ENCODE assay signal across 27 cellular contexts in the genomic region with DNA sequence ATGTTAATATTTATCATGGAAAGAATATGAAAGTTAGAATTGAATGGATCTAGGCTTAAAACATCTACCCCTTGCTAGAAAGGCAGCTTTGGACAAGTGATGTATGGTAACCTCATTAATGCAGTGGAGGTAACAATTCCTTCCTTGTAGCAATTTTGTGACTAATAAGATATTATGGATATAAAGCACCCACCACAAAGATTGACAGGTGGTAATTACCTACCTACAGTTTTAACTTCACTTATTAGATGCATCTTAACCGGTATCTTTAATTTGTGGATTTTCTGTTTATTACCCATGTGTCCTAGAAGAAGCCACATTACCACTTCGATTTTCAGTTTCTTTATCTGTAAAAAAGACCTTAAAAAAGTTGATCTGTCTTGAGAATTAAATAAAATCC.
A peak's percentile ranks its signal among the peaks of the same experiment; 100 is the strongest.
DNase-seq lines count a peak whose midpoint lies in the region; ATAC-seq, FAIRE-seq and TF ChIP-seq lines count a peak whose summit lies in the region.
"Had no signal": no experiment of that assay in that cellular context is flagged by ENCODE, and none has a peak within 500 bp of the region (broad histone marks: within the 10 kb centered on the region; RNA-seq: fewer than 3 reads in every experiment).

No MANE protein-coding gene starts in this region.

- H3K4me1 ChIP-seq in K562 (replicated peaks in 1 of 2; ENCODE audit: control insufficient read depth in 2 of 2, insufficient read depth in 2 of 2, low read length in 2 of 2) (peaks cover 0 to 20% of the 10 kb centered on the region in 2 experiments; a peak in 3 of 5 replicates), neural progenitor cell (no peaks in the 10 kb centered on the region)
- H3K4me1 ChIP-seq: BE2C, BLaER1, Caco-2 had no signal

- H3K27me3 ChIP-seq in K562 (ENCODE audit: control insufficient read depth in 2 of 2, insufficient read depth in 2 of 2, low read length in 2 of 2) (no peaks in the 10 kb centered on the region), neural progenitor cell (no peaks in the 10 kb centered on the region)
- H3K27me3 ChIP-seq: BE2C, BLaER1 had no signal

- no peaks in the 10 kb centered on the region for H3K9me1 ChIP-seq in K562 (ENCODE audit: control insufficient read depth, insufficient read depth, low read length)

- no peak for TF ChIP-seq POLR2A in K562 (conservative IDR thresholded peaks at IDR 0.05)

- WGBS in K562 (ENCODE audit: insufficient coverage, low coverage, missing lambda C conversion rate), result 12% methylated on average over 2 of the region's 2 CpGs

- in situ Hi-C loops in K562 (cut with MboI), result no loop called here

- H3K9me3 ChIP-seq in K562 (replicated peaks; ENCODE audit: control insufficient read depth, insufficient read depth, low read depth, low read length), result peaks cover 22% of the 10 kb centered on the region
- H3K9me3 ChIP-seq in neural progenitor cell (ENCODE audit: low read depth), result no peaks in the 10 kb centered on the region
- H3K9me3 ChIP-seq: BE2C, BLaER1, Caco-2 had no signal

- CTCF ChIA-PET in K562 (lab: Yijun Ruan, JAX; ENCODE audit: low intra/inter-chr PET ratio), result no interaction called here

- no peak for DNase-seq in D721Med (ENCODE audit: insufficient read length, low spot score)
- DNase-seq in OCI-M1 (lab: John Stamatoyannopoulos, UW), result peak; percentile 68
- no peak for DNase-seq in K562 (ENCODE audit: extremely low read depth in 1 of 4, low spot score in 3 of 4)
- no peak for DNase-seq in neural progenitor cell (ENCODE audit: low spot score)
- DNase-seq in left lobe of liver (ENCODE audit: low spot score), result no peak
- DNase-seq: 8988T; ACHN; BE2C; C1 segment of cervical spinal cord; Caco-2; Calu3; CD4-positive, alpha-beta memory T cell; CD4-positive, CD25-positive, alpha-beta regulatory T cell; DMS153; DMS53; DMS79 treated with DMSO at 0.1 percent for 48 hours; GF-D8 had no signal

- no peaks in the 10 kb centered on the region for H3K4me1 Mint-ChIP-seq in neural progenitor cell
- H3K4me1 Mint-ChIP-seq: CD14-positive monocyte; CD4-positive, alpha-beta memory T cell; CD4-positive, CD25-positive, alpha-beta regulatory T cell had no signal

- H3K27me3 Mint-ChIP-seq in neural progenitor cell (ENCODE audit: insufficient read depth, low read depth), result no peaks in the 10 kb centered on the region
- H3K27me3 Mint-ChIP-seq: CD4-positive, alpha-beta memory T cell; CD4-positive, CD25-positive, alpha-beta regulatory T cell had no signal

- FAIRE-seq in D721Med (lab: Jason Lieb, UNC) (peak; percentile 92), K562 (lab: Jason Lieb, UNC) (no peak)
- FAIRE-seq: A204.1, G401.6, GM12892, GM18507, GM19239 had no signal

- intact Hi-C loops in K562 (cut with micrococcal nuclease), result loop anchor here (5.0 to 10.0 kb wide), 5 partner anchors 179 to 291 kb away; no protein-coding TSS in a partner anchor

- no TSS peak for BruUV-seq in K562 (replicated peaks; lab: Mats Ljungman, UMichigan)

- H3K27ac ChIP-seq in K562 (ENCODE audit: extremely low read depth, low read depth, low read length) (peak overlapping the region; percentile 85), neural progenitor cell (no peak overlapping the region)
- H3K27ac ChIP-seq: BLaER1 had no signal

- no peak for TF ChIP-seq RAD21 in K562 (CRISPR knock-in tag; conservative IDR thresholded peaks at IDR 0.05 in 1 of 2, IDR thresholded peaks at IDR 0.05 in 1 of 2)

- H3K9ac ChIP-seq in K562 (ENCODE audit: insufficient read depth in 1 of 2, low read depth in 2 of 2, low read length in 2 of 2), result peak overlapping the region in 1 of 2 experiments; percentile 72; a peak in 2 of 4 replicates
- H3K9ac ChIP-seq in neural progenitor cell, result no peak overlapping the region
- H3K9ac ChIP-seq: BLaER1 had no signal

- H3K4me3 ChIP-seq in K562 (no peak overlapping the region), neural progenitor cell (no peak overlapping the region)
- H3K4me3 ChIP-seq: BLaER1 had no signal

- peaks cover 4% of the 10 kb centered on the region for H3K9me3 Mint-ChIP-seq in neural progenitor cell

- H2AFZ ChIP-seq in K562 (ENCODE audit: low read depth, low read length) (peak overlapping the region; percentile 85), neural progenitor cell (replicated peaks) (peak overlapping the region; percentile 81)

- H3F3A ChIP-seq in neural progenitor cell (ENCODE audit: low read depth), result no peaks in the 10 kb centered on the region

- ATAC-seq in K562, result peak; percentile 6; the same call in 2 of the 3 replicates
- ATAC-seq in HG02973 (IDR thresholded peaks at IDR 0.05; ENCODE audit: unreplicated experiment), result no peak
- ATAC-seq in GM21367 (IDR thresholded peaks at IDR 0.05; ENCODE audit: unreplicated experiment), result no peak
- no peak for ATAC-seq in GM18511 (IDR thresholded peaks at IDR 0.05; ENCODE audit: unreplicated experiment)
- ATAC-seq in left lobe of liver, result no peak

- no peak overlapping the region for H3K27ac Mint-ChIP-seq in neural progenitor cell
- H3K27ac Mint-ChIP-seq: CD14-positive monocyte; CD4-positive, alpha-beta memory T cell; CD4-positive, CD25-positive, alpha-beta regulatory T cell had no signal

- POLR2A ChIA-PET in K562 (lab: Yijun Ruan, JAX), result interaction anchor here (0.8 kb wide), 1 partner anchor 22 kb away, joined by 4 read pairs; no protein-coding TSS in a partner anchor

- no peak overlapping the region for H3K4me3 Mint-ChIP-seq in neural progenitor cell
- H3K4me3 Mint-ChIP-seq: CD14-positive monocyte; CD4-positive, alpha-beta memory T cell; CD4-positive, CD25-positive, alpha-beta regulatory T cell had no signal

- H4K20me1 ChIP-seq in K562 (replicated peaks; ENCODE audit: control insufficient read depth, insufficient read depth, low read length) (no peaks in the 10 kb centered on the region), neural progenitor cell (ENCODE audit: low read depth) (no peaks in the 10 kb centered on the region)
- H4K20me1 ChIP-seq: BLaER1 had no signal

- H3K79me2 ChIP-seq in K562 (ENCODE audit: control insufficient read depth, insufficient read depth, low read length) (no peaks in the 10 kb centered on the region), neural progenitor cell (ENCODE audit: low read depth) (no peaks in the 10 kb centered on the region)

- peaks cover 11% of the 10 kb centered on the region; the same call in 2 of the 3 replicates for H3K36me3 ChIP-seq in K562 (ENCODE audit: control insufficient read depth, insufficient read depth, low read length)
- no peaks in the 10 kb centered on the region for H3K36me3 ChIP-seq in neural progenitor cell
- H3K36me3 ChIP-seq: BE2C, BLaER1 had no signal

- H3K4me2 ChIP-seq in K562 (ENCODE audit: insufficient read depth, low read length), result no peak overlapping the region
- H3K4me2 ChIP-seq in neural progenitor cell, result no peak overlapping the region
- H3K4me2 ChIP-seq: BLaER1 had no signal

- no peak for TF ChIP-seq EP300 in K562 (IDR thresholded peaks at IDR 0.05; ENCODE audit: low read length)

- no peaks in the 10 kb centered on the region for H3K36me3 Mint-ChIP-seq in neural progenitor cell
- H3K36me3 Mint-ChIP-seq: CD14-positive monocyte; CD4-positive, alpha-beta memory T cell; CD4-positive, CD25-positive, alpha-beta regulatory T cell had no signal

- TF ChIP-seq CTCF in D721Med (IDR thresholded peaks at IDR 0.05; ENCODE audit: insufficient read depth, missing control alignments) (no peak), K562 (IDR thresholded peaks at IDR 0.05 in 2 of 3, conservative IDR thresholded peaks at IDR 0.05 in 1 of 3; ENCODE audit: insufficient read depth in 2 of 3, low read depth in 1 of 3, low read length in 3 of 3) (no peak), neural progenitor cell (IDR thresholded peaks at IDR 0.05) (no peak)

TF ChIP-seq in K562, 482 proteins besides CTCF, POLR2A, EP300 and RAD21:
- TF ChIP-seq ZNF589 (CRISPR knock-in tag; IDR thresholded peaks at IDR 0.05; ENCODE audit: low read depth) (peak; percentile 12; the same call in 1 of the 2 replicates), MNT (conservative IDR thresholded peaks at IDR 0.05) (no peak), ZNF41 (CRISPR knock-in tag; conservative IDR thresholded peaks at IDR 0.05) (no peak)
- TF ChIP-seq, protein P1, sequence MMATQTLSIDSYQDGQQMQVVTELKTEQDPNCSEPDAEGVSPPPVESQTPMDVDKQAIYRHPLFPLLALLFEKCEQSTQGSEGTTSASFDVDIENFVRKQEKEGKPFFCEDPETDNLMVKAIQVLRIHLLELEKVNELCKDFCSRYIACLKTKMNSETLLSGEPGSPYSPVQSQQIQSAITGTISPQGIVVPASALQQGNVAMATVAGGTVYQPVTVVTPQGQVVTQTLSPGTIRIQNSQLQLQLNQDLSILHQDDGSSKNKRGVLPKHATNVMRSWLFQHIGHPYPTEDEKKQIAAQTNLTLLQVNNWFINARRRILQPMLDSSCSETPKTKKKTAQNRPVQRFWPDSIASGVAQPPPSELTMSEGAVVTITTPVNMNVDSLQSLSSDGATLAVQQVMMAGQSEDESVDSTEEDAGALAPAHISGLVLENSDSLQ (IDR thresholded peaks at IDR 0.05), result 0 out of 2 replicates have a peak, but pooled peaks have one; percentile 8
